Comparison of ENCODE assay signal across 15 cellular contexts in the genomic region with DNA sequence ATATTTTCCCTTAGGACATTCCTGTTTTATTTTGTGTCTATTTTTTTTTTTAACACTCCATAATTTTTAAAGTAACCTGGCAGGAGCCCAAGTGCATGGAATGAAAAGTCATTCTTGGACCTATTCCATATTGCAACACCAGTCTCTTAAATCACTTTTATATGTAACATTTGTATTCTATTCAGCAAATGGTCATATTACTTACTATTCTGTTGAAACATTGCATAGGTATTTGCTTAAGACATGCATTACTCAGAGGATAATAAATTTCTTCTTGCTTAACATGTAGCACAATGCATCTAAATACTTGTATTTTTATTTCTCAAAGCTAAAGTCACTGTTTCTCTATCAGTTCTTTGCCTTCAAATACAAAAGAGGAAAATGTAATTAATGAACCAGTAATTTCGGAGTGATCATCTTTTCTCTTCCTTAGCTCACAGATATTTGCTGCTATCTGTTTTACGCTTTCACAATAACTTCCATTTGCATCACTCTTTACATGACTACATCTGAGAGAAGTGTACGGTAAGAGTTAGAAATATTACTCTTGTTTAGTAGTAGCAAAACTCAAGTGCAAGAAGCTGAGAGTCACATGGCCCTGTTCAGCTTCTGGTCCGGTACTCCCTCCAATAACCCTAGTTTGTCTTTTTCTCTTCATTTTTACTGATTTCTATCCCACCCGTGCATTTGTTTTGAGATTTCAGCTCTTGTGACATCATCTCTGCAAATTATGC.
DNase-seq lines count a peak whose midpoint lies in the region; ATAC-seq, FAIRE-seq and TF ChIP-seq lines count a peak whose summit lies in the region.
"Had no signal": no experiment of that assay in that cellular context is flagged by ENCODE, and none has a peak within 500 bp of the region (broad histone marks: within the 10 kb centered on the region; RNA-seq: fewer than 3 reads in every experiment).

No MANE protein-coding gene starts in this region.

- H3K9me3 Mint-ChIP-seq in nephron, result peaks cover 17% of the 10 kb centered on the region
- no peaks in the 10 kb centered on the region for H3K9me3 Mint-ChIP-seq in activated T-cell treated with anti-CD3 and anti-CD28 coated beads, Interleukin-2, amount 50 U/mL, for 4 hours
- peaks cover 0 to under 1% of the 10 kb centered on the region in 2 donors for H3K9me3 Mint-ChIP-seq in effector memory CD8-positive, alpha-beta T cell
- H3K9me3 Mint-ChIP-seq: activated CD4-positive, alpha-beta T cell treated with anti-CD3 and anti-CD28 coated beads, Interleukin-2, amount 10 ng/mL, durations not matched to agents 24 days and 14 days had no signal

- DNase-seq in AG09319 (ENCODE audit: extremely low read depth, low read depth) (peak; percentile 55), NCI-H446 treated with DMSO at 0.1 percent for 48 hours (lab: John Stamatoyannopoulos, UW) (peak; percentile 62), RPMI8226 (no peak), KG1 (lab: John Stamatoyannopoulos, UW) (no peak)
- DNase-seq in activated T-cell treated with anti-CD3 and anti-CD28 coated beads, Interleukin-2, amount 50 U/mL, for 4 hours, result no peak
- no peak for DNase-seq in effector memory CD8-positive, alpha-beta T cell
- DNase-seq: activated CD4-positive, alpha-beta T cell treated with anti-CD3 and anti-CD28 coated beads, Interleukin-2, amount 10 ng/mL, durations not matched to agents 24 days and 14 days; activated naive CD4-positive, alpha-beta T cell treated with anti-CD3 and anti-CD28 coated beads, Interleukin-2, amount 50 U/mL, for 16 hours; CD4-positive, CD25-positive, alpha-beta regulatory T cell; gastrocnemius medialis; NCI-H2107; stimulated activated CD4-positive, alpha-beta T cell treated with anti-CD3 and anti-CD28 coated beads, Interleukin-15, amount 100 ng/mL, for 24 hours; stimulated activated naive CD4-positive, alpha-beta T cell had no signal

- H3K4me1 Mint-ChIP-seq in nephron, result peaks cover 29% of the 10 kb centered on the region
- no peaks in the 10 kb centered on the region for H3K4me1 Mint-ChIP-seq in activated T-cell treated with anti-CD3 and anti-CD28 coated beads, Interleukin-2, amount 50 U/mL, for 4 hours (ENCODE audit: low read depth)
- H3K4me1 Mint-ChIP-seq in effector memory CD8-positive, alpha-beta T cell (ENCODE audit: low read depth in 2 of 2), result no peaks in the 10 kb centered on the region
- H3K4me1 Mint-ChIP-seq: activated CD4-positive, alpha-beta T cell treated with anti-CD3 and anti-CD28 coated beads, Interleukin-2, amount 10 ng/mL, durations not matched to agents 24 days and 14 days; CD4-positive, CD25-positive, alpha-beta regulatory T cell had no signal

- H3K27me3 Mint-ChIP-seq in nephron (ENCODE audit: low read depth), result no peaks in the 10 kb centered on the region
- no peaks in the 10 kb centered on the region for H3K27me3 Mint-ChIP-seq in activated T-cell treated with anti-CD3 and anti-CD28 coated beads, Interleukin-2, amount 50 U/mL, for 4 hours (ENCODE audit: low read depth)
- no peaks in the 10 kb centered on the region for H3K27me3 Mint-ChIP-seq in effector memory CD8-positive, alpha-beta T cell
- H3K27me3 Mint-ChIP-seq: activated CD4-positive, alpha-beta T cell treated with anti-CD3 and anti-CD28 coated beads, Interleukin-2, amount 10 ng/mL, durations not matched to agents 24 days and 14 days; CD4-positive, CD25-positive, alpha-beta regulatory T cell had no signal

- peak overlapping the region; percentile 88 to 96 (median 95) for H3K27ac Mint-ChIP-seq in nephron
- H3K27ac Mint-ChIP-seq in effector memory CD8-positive, alpha-beta T cell, result no peak overlapping the region
- H3K27ac Mint-ChIP-seq: activated CD4-positive, alpha-beta T cell treated with anti-CD3 and anti-CD28 coated beads, Interleukin-2, amount 10 ng/mL, durations not matched to agents 24 days and 14 days; CD4-positive, CD25-positive, alpha-beta regulatory T cell had no signal

- FAIRE-seq in endometrium (lab: Jason Lieb, UNC), result peak; percentile 99

- H3K4me3 Mint-ChIP-seq in nephron, result peak overlapping the region; percentile 16 to 39 (median 28)
- no peak overlapping the region for H3K4me3 Mint-ChIP-seq in activated T-cell treated with anti-CD3 and anti-CD28 coated beads, Interleukin-2, amount 50 U/mL, for 4 hours
- H3K4me3 Mint-ChIP-seq in effector memory CD8-positive, alpha-beta T cell, result no peak overlapping the region
- H3K4me3 Mint-ChIP-seq: activated CD4-positive, alpha-beta T cell treated with anti-CD3 and anti-CD28 coated beads, Interleukin-2, amount 10 ng/mL, durations not matched to agents 24 days and 14 days; CD4-positive, CD25-positive, alpha-beta regulatory T cell had no signal

- no peak for TF ChIP-seq CTCF in AG09319 (IDR thresholded peaks at IDR 0.05; ENCODE audit: low read depth, low read length)
- no peak for TF ChIP-seq CTCF in nephron (IDR thresholded peaks at IDR 0.05; ENCODE audit: unreplicated experiment in 3 of 3)

- peaks cover under 1% of the 10 kb centered on the region for H3K36me3 Mint-ChIP-seq in nephron (ENCODE audit: low read depth)
- H3K36me3 Mint-ChIP-seq in activated T-cell treated with anti-CD3 and anti-CD28 coated beads, Interleukin-2, amount 50 U/mL, for 4 hours (ENCODE audit: insufficient read depth), result no peaks in the 10 kb centered on the region
- H3K36me3 Mint-ChIP-seq in effector memory CD8-positive, alpha-beta T cell (ENCODE audit: insufficient read depth), result no peaks in the 10 kb centered on the region
- H3K36me3 Mint-ChIP-seq: CD4-positive, CD25-positive, alpha-beta regulatory T cell had no signal

- no peak for ATAC-seq in activated T-cell treated with anti-CD3 and anti-CD28 coated beads, Interleukin-2, amount 50 U/mL, for 4 hours
- ATAC-seq in effector memory CD8-positive, alpha-beta T cell (replicated peaks), result no peak
- ATAC-seq: gastrocnemius medialis had no signal

Comparison
In these comparisons a context has a peak if more than half of its experiments do, and no peak if none do; other contexts are left out.
1. DNase-seq: peak in AG09319 (single experiment) and NCI-H446 treated with DMSO at 0.1 percent for 48 hours (single experiment); none in RPMI8226 (single experiment), KG1 (single experiment), activated T-cell treated with anti-CD3 and anti-CD28 coated beads, Interleukin-2, amount 50 U/mL, for 4 hours (single experiment) and effector memory CD8-positive, alpha-beta T cell (0 of 3).
2. H3K27ac Mint-ChIP-seq: peak in nephron (3 of 3); none in effector memory CD8-positive, alpha-beta T cell (0 of 2).
3. H3K4me3 Mint-ChIP-seq: peak in nephron (3 of 3); none in activated T-cell treated with anti-CD3 and anti-CD28 coated beads, Interleukin-2, amount 50 U/mL, for 4 hours (single experiment) and effector memory CD8-positive, alpha-beta T cell (0 of 2).